9 cellular contexts compared by ENCODE assay signal in genomic region chr22:46737976-46738641, GRCh38. TPM values are rescaled to one million over a fixed set of nuclear protein-coding genes. Genes with fewer than 3 reads are reported as not detected.
DNase-seq lines count a peak whose midpoint lies in the region; ATAC-seq lines count a peak whose summit lies in the region.
"Had no signal": no experiment of that assay in that cellular context is flagged by ENCODE, and none has a peak within 500 bp of the region (broad histone marks: within the 10 kb centered on the region; RNA-seq: fewer than 3 reads in every experiment).

TSS of gene CERK (minus strand) at chr22:46738252. CDS start at chr22:46738148, 104 bp downstream.

- H3K4me3 ChIP-seq in neuronal stem cell (ENCODE audit: low read length in 2 of 2): peak within 1 kb of the TSS; percentile 72 to 98

- H4K8ac ChIP-seq in neuronal stem cell (ENCODE audit: low read depth, low read length): peak within 1 kb of the TSS; percentile 48

- H2BK12ac ChIP-seq in neuronal stem cell (ENCODE audit: low read length): peak within 1 kb of the TSS; percentile 63

- peak within 1 kb of the TSS; percentile 77 for H3K14ac ChIP-seq in neuronal stem cell (ENCODE audit: low read length)

- peak within 1 kb of the TSS; percentile 78 for H3K4ac ChIP-seq in neuronal stem cell (ENCODE audit: low read length)

- H3K36me3 ChIP-seq in neuronal stem cell (replicated peaks in 1 of 2; ENCODE audit: control insufficient read depth in 2 of 2, insufficient read depth in 2 of 2, low read length in 2 of 2): peaks cover 8 to 23% of the 10 kb centered on the region in 2 donors

- H3K9me3 ChIP-seq in neuronal stem cell (replicated peaks in 1 of 2; ENCODE audit: control insufficient read depth in 2 of 2, insufficient read depth in 1 of 2, low read depth in 1 of 2, low read length in 2 of 2): no peaks in the 10 kb centered on the region

- peak within 1 kb of the TSS; percentile 99 for H3K18ac ChIP-seq in neuronal stem cell (ENCODE audit: low read length)

- H2BK5ac ChIP-seq in neuronal stem cell (ENCODE audit: low read length): peak within 1 kb of the TSS; percentile 85

- peak within 1 kb of the TSS; percentile 56 for H3K27ac ChIP-seq in neuronal stem cell (replicated peaks; ENCODE audit: low read length)
- H3K27ac ChIP-seq: C4-2B had no signal

- peak; percentile 43 for ATAC-seq in HG03521 (IDR thresholded peaks at IDR 0.05; ENCODE audit: unreplicated experiment)
- peak; percentile 53 to 67 for ATAC-seq in activated naive CD4-positive, alpha-beta T cell treated with anti-CD3 and anti-CD28 coated beads, Interleukin-2, amount 50 U/mL, for 72 hours

- H3K9ac ChIP-seq in neuronal stem cell (ENCODE audit: low read depth, low read length, poor library complexity): peak within 1 kb of the TSS; percentile 96

- H3K9me3 Mint-ChIP-seq in activated naive CD4-positive, alpha-beta T cell treated with anti-CD3 and anti-CD28 coated beads, Interleukin-2, amount 50 U/mL, for 72 hours: peaks cover 0 to 6% of the 10 kb centered on the region in 2 donors

- peaks cover 12% of the 10 kb centered on the region for H3K79me1 ChIP-seq in neuronal stem cell (ENCODE audit: low read depth, low read length)

- peak within 1 kb of the TSS; percentile 87 to 99 for H3K27ac Mint-ChIP-seq in activated naive CD4-positive, alpha-beta T cell treated with anti-CD3 and anti-CD28 coated beads, Interleukin-2, amount 50 U/mL, for 72 hours

- H2AK5ac ChIP-seq in neuronal stem cell (ENCODE audit: low read depth, low read length): peak within 1 kb of the TSS; percentile 92

- peaks cover 21 to 23% of the 10 kb centered on the region in 2 donors for H3K4me1 ChIP-seq in neuronal stem cell (ENCODE audit: control insufficient read depth in 2 of 2, insufficient read depth in 1 of 2, low read depth in 1 of 2, low read length in 2 of 2)

- peak within 1 kb of the TSS; percentile 56 for H2BK120ac ChIP-seq in neuronal stem cell (ENCODE audit: low read depth, low read length)

- H3K23ac ChIP-seq in neuronal stem cell (ENCODE audit: low read depth, low read length, poor library complexity): peak within 1 kb of the TSS; percentile 89

- H4K91ac ChIP-seq in neuronal stem cell (ENCODE audit: low read depth, low read length, poor library complexity): peak within 1 kb of the TSS; percentile 81

- DNase-seq in NCI-H1417 (lab: John Stamatoyannopoulos, UW) (peak; percentile 22 to 64 (median 61)), NCI-H1417 treated with DMSO at 0.1 percent for 48 hours (lab: John Stamatoyannopoulos, UW) (no peak), SK-N-DZ (ENCODE audit: low spot score) (peak; percentile 64), glomerular endothelial cell (ENCODE audit: extremely low read depth, low read depth, low spot score) (no peak), neuronal stem cell (ENCODE audit: low spot score) (peak; percentile 56), ureter (ENCODE audit: low spot score) (peak; percentile 76)
- DNase-seq in activated naive CD4-positive, alpha-beta T cell treated with anti-CD3 and anti-CD28 coated beads, Interleukin-2, amount 50 U/mL, for 72 hours (ENCODE audit: low spot score in 2 of 2): peak in 1 of 2 donors; percentile 45

- no CpG with 5 or more reads among the region's 99 CpGs for WGBS in neuronal stem cell (ENCODE audit: extremely low coverage in 2 of 2, insufficient read length in 2 of 2, insufficient replicate concordance in 1 of 2), 2 donors

- peak within 1 kb of the TSS; percentile 100 for H2AFZ ChIP-seq in neuronal stem cell (ENCODE audit: low read length)

- H3K4me2 ChIP-seq in neuronal stem cell (ENCODE audit: insufficient read depth, low read length, poor library complexity, severe bottlenecking): peak within 1 kb of the TSS; percentile 94

- H3K36me3 Mint-ChIP-seq in activated naive CD4-positive, alpha-beta T cell treated with anti-CD3 and anti-CD28 coated beads, Interleukin-2, amount 50 U/mL, for 72 hours: peaks cover 10 to 18% of the 10 kb centered on the region in 2 donors

- H3K27me3 ChIP-seq in neuronal stem cell (ENCODE audit: control insufficient read depth in 3 of 3, insufficient read depth in 3 of 3, low read depth in 1 of 3, low read length in 3 of 3): peaks cover 0 to 2% (median 0%) of the 10 kb centered on the region in 3 experiments

- peak within 1 kb of the TSS; percentile 99 for H2BK15ac ChIP-seq in neuronal stem cell (ENCODE audit: low read length)

RNA-seq across cellular contexts. Expression of gene CERK, which starts in this region (rescaled TPM):
- polyA plus RNA-seq in SK-N-DZ (2014; cell fraction: cytosol; rRNA removed): 75.2 and 81.1 TPM in 2 replicates
- polyA plus RNA-seq in SK-N-DZ (2014; cell fraction: nucleus; rRNA removed): 34.0 and 34.4 TPM in 2 replicates
- 10 to 100 TPM; 44.8 to 48.0 TPM for total RNA-seq in activated naive CD4-positive, alpha-beta T cell treated with anti-CD3 and anti-CD28 coated beads, Interleukin-2, amount 50 U/mL, for 72 hours
- total RNA-seq in glomerular endothelial cell (87.2 and 94.3 TPM in 2 replicates), ureter (13.0 TPM)
- 50.9 TPM for polyA plus RNA-seq in neuronal stem cell (2013, experiment 1 of 2)
- polyA plus RNA-seq in neuronal stem cell (2013, experiment 2 of 2): 51.4 TPM

Comparison
In these comparisons a context has a peak if more than half of its experiments do, and no peak if none do; other contexts are left out.
1. DNase-seq: peak in NCI-H1417 (3 of 3), SK-N-DZ (single experiment), neuronal stem cell (single experiment) and ureter (single experiment); none in NCI-H1417 treated with DMSO at 0.1 percent for 48 hours (single experiment) and glomerular endothelial cell (single experiment).